Comparison of ENCODE assay signal across 18 cellular contexts in genomic region chr6:79062708-79063107, GRCh38. TPM values are rescaled to one million over a fixed set of nuclear protein-coding genes. Genes with fewer than 3 reads are reported as not detected.
A peak's percentile ranks its signal among the peaks of the same experiment; 100 is the strongest.
DNase-seq lines count a peak whose midpoint lies in the region; FAIRE-seq and TF ChIP-seq lines count a peak whose summit lies in the region.
"Had no signal": no experiment of that assay in that cellular context is flagged by ENCODE, and none has a peak within 500 bp of the region (broad histone marks: within the 10 kb centered on the region; RNA-seq: fewer than 3 reads in every experiment).

No MANE protein-coding gene starts in this region.

- FAIRE-seq in GM12891 (lab: Jason Lieb, UNC): no peak
- FAIRE-seq: A549, GM12892, GM18507, H54 had no signal

- H3K36me3 ChIP-seq in cardiac muscle cell: peaks cover 22% of the 10 kb centered on the region
- peaks cover 12% of the 10 kb centered on the region for H3K36me3 ChIP-seq in right atrium auricular region
- peaks cover 37% of the 10 kb centered on the region for H3K36me3 ChIP-seq in SK-N-MC (ENCODE audit: insufficient read depth, low read length)

- no peak overlapping the region for H3K9ac ChIP-seq in SK-N-MC (ENCODE audit: insufficient read length)
- H3K9ac ChIP-seq: BLaER1 treated with 17β-estradiol and CSF1 and Interleukin-3, amounts not matched to agents 10 nM and 100 nM; GM23248 had no signal

- no peak for TF ChIP-seq POLR2A in GM12891 (IDR thresholded peaks at IDR 0.05; ENCODE audit: low read depth, low read length)

- H3K27ac ChIP-seq in cardiac muscle cell: peak overlapping the region; percentile 18
- no peak overlapping the region for H3K27ac ChIP-seq in right atrium auricular region
- H3K27ac ChIP-seq in SK-N-MC: peak overlapping the region; percentile 22; the same call in 1 of the 2 replicates
- no peak overlapping the region for H3K27ac ChIP-seq in substantia nigra (ENCODE audit: low read depth, low read length, poor library complexity, severe bottlenecking)
- H3K27ac ChIP-seq: 22Rv1; A549; BLaER1 treated with 17β-estradiol and CSF1 and Interleukin-3, amounts not matched to agents 10 nM and 100 nM; GM23248 had no signal

- H3K4me3 ChIP-seq in cardiac muscle cell (no peak overlapping the region), right atrium auricular region (no peak overlapping the region), SK-N-MC (no peak overlapping the region)
- H3K4me3 ChIP-seq: A549; BLaER1 treated with 17β-estradiol and CSF1 and Interleukin-3, amounts not matched to agents 10 nM and 100 nM; GM23248 had no signal

- H3K9me3 ChIP-seq in cardiac muscle cell (ENCODE audit: low read depth) (no peaks in the 10 kb centered on the region), right atrium auricular region (no peaks in the 10 kb centered on the region), SK-N-MC (ENCODE audit: low read depth, low read length) (no peaks in the 10 kb centered on the region)
- H3K9me3 ChIP-seq: A549; BLaER1 treated with 17β-estradiol and CSF1 and Interleukin-3, amounts not matched to agents 10 nM and 100 nM had no signal

- H3K27me3 ChIP-seq in cardiac muscle cell: no peaks in the 10 kb centered on the region
- H3K27me3 ChIP-seq in right atrium auricular region: no peaks in the 10 kb centered on the region
- H3K27me3 ChIP-seq: BLaER1 treated with 17β-estradiol and CSF1 and Interleukin-3, amounts not matched to agents 10 nM and 100 nM had no signal

- H3K4me1 ChIP-seq in cardiac muscle cell (ENCODE audit: low read depth) (peaks cover 17% of the 10 kb centered on the region), right atrium auricular region (peaks cover 0 to 25% of the 10 kb centered on the region in 2 donors)
- H3K4me1 ChIP-seq: A549 had no signal

- TF ChIP-seq CTCF in cardiac muscle cell (IDR thresholded peaks at IDR 0.05; ENCODE audit: low read depth, low read length): no peak
- TF ChIP-seq CTCF in right atrium auricular region (IDR thresholded peaks at IDR 0.05): no peak

- DNase-seq in cardiac muscle cell (ENCODE audit: low read depth in 1 of 2, low spot score in 1 of 2): no peak
- DNase-seq in right atrium auricular region (ENCODE audit: low spot score): no peak
- DNase-seq in SK-N-MC (ENCODE audit: low read depth, low spot score): no peak
- DNase-seq in cerebellum (ENCODE audit: low spot score): peak; percentile 12
- DNase-seq in cerebellar nuclear complex (lab: John Stamatoyannopoulos, UW): no peak
- DNase-seq in substantia nigra (lab: John Stamatoyannopoulos, UW): no peak
- no peak for DNase-seq in GM12891 (ENCODE audit: insufficient read length, low spot score)
- DNase-seq: Calu3; CD8-positive, alpha-beta T cell; DMS79 treated with DMSO at 0.1 percent for 48 hours; GM23248; HFFc6 had no signal

TF ChIP-seq in GM12891, 5 proteins besides CTCF, POLR2A, EP300 and RAD21:
- no peak for TF ChIP-seq PAX5 (IDR thresholded peaks at IDR 0.05; ENCODE audit: insufficient read depth, low read length, severe bottlenecking)
- no peak for TF ChIP-seq SPI1 (IDR thresholded peaks at IDR 0.05; ENCODE audit: low read depth, low read length)
- no peak for TF ChIP-seq POLR2AphosphoS5 (IDR thresholded peaks at IDR 0.05; ENCODE audit: low read depth, low read length)
- no peak for TF ChIP-seq TAF1 (IDR thresholded peaks at IDR 0.05; ENCODE audit: low read depth, low read length)
- TF ChIP-seq POU2F2 (IDR thresholded peaks at IDR 0.05; ENCODE audit: low read depth, low read length): no peak

RNA-seq across cellular contexts. Expression of gene PHIP, which starts 15.3 kb away (rescaled TPM):
- total RNA-seq in cardiac muscle cell (13.0 and 26.5 TPM in 2 replicates), right atrium auricular region (10 to 100 TPM; 15.2 to 15.3 TPM), cerebellum (82.7 TPM)
- 14.8 and 19.2 TPM in 2 replicates for polyA plus RNA-seq in cardiac muscle cell
- polyA plus RNA-seq in GM12891 (2012; ENCODE audit: low read depth, missing spikeins): 8.2 TPM

Comparison
In these comparisons a context has a peak if more than half of its experiments do, and no peak if none do; other contexts are left out.
1. H3K27ac ChIP-seq: peak in cardiac muscle cell (single experiment) and SK-N-MC (single experiment); none in right atrium auricular region (0 of 2) and substantia nigra (single experiment).